ENCODE assay signal across 21 cellular contexts in genomic region chr9:37974506-37975173, GRCh38.
DNase-seq lines count a peak whose midpoint lies in the region; ATAC-seq and TF ChIP-seq lines count a peak whose summit lies in the region.
"Had no signal": no experiment of that assay in that cellular context is flagged by ENCODE, and none has a peak within 500 bp of the region (broad histone marks: within the 10 kb centered on the region; RNA-seq: fewer than 3 reads in every experiment).

No MANE protein-coding gene starts in this region.

- no peak overlapping the region for H2BK120ac ChIP-seq in neuronal stem cell (ENCODE audit: low read depth, low read length)

- H3K27ac ChIP-seq in SJCRH30 (0 out of 2 replicates have a peak overlapping the region, but pooled peaks have one; percentile 14), hepatocyte (peak overlapping the region; percentile 75), neuronal stem cell (replicated peaks; ENCODE audit: low read length) (no peak overlapping the region)
- H3K27ac ChIP-seq: gastrocnemius medialis, transverse colon had no signal

- DNase-seq in AG20443 (ENCODE audit: low spot score), result peak; percentile 30
- no peak for DNase-seq in SJCRH30
- DNase-seq in hepatocyte (ENCODE audit: low spot score), result peak; percentile 62
- no peak for DNase-seq in neuronal stem cell (ENCODE audit: low spot score)
- no peak for DNase-seq in GF-D8 (lab: John Stamatoyannopoulos, UW)
- DNase-seq in left ventricle myocardium superior, result no peak
- no peak for DNase-seq in superior temporal gyrus (ENCODE audit: extremely low spot score)
- no peak for DNase-seq in NCI-H2107 (lab: John Stamatoyannopoulos, UW)
- DNase-seq: activated CD4-positive, alpha-beta T cell treated with anti-CD3 and anti-CD28 coated beads, Interleukin-2, amount 10 ng/mL, durations not matched to agents 7 days and 5 days; activated CD8-positive, alpha-beta memory T cell treated with anti-CD3 and anti-CD28 coated beads, Interleukin-2, amount 50 U/mL, for 48 hours; activated gamma-delta T cell treated with Interleukin-2 at 50 U/mL for 16 hours; anterior cingulate cortex; gastrocnemius medialis; GOT3; MM.1S; naive thymus-derived CD4-positive, alpha-beta T cell; NCI-H1694 treated with DMSO at 0.1 percent for 48 hours; NCI-H446; NK-92 treated with Interleukin-12 subunit alpha and Interleukin-12 subunit beta, amount 100 ng/mL, for 24 hours; transverse colon had no signal

- no peak overlapping the region for H3K4ac ChIP-seq in neuronal stem cell (ENCODE audit: low read length)

- peaks cover 14% of the 10 kb centered on the region for H3K36me3 ChIP-seq in SJCRH30
- no peaks in the 10 kb centered on the region for H3K36me3 ChIP-seq in hepatocyte (replicated peaks; ENCODE audit: insufficient read depth, low read depth)
- H3K36me3 ChIP-seq in neuronal stem cell (replicated peaks in 1 of 2; ENCODE audit: control insufficient read depth in 2 of 2, insufficient read depth in 2 of 2, low read length in 2 of 2), result no peaks in the 10 kb centered on the region
- H3K36me3 ChIP-seq: gastrocnemius medialis, transverse colon had no signal

- H3K4me3 ChIP-seq in SJCRH30, result no peak overlapping the region
- no peak overlapping the region for H3K4me3 ChIP-seq in hepatocyte
- no peak overlapping the region for H3K4me3 ChIP-seq in neuronal stem cell (ENCODE audit: low read length in 2 of 2)
- H3K4me3 ChIP-seq: gastrocnemius medialis, transverse colon had no signal

- no peaks in the 10 kb centered on the region for H3K9me2 ChIP-seq in hepatocyte (replicated peaks; ENCODE audit: insufficient read depth)

- H3K18ac ChIP-seq in neuronal stem cell (ENCODE audit: low read length), result peak overlapping the region; percentile 36

- intact Hi-C loops in left ventricle myocardium superior (cut with micrococcal nuclease), result loop anchor here (10.0 kb wide), 1 partner anchor 60 kb away; no protein-coding TSS in a partner anchor

- peak overlapping the region; percentile 23 for H2AK5ac ChIP-seq in neuronal stem cell (ENCODE audit: low read depth, low read length)

- no peak overlapping the region for H2BK5ac ChIP-seq in neuronal stem cell (ENCODE audit: low read length)

- H3K9me3 ChIP-seq in SJCRH30 (replicated peaks), result no peaks in the 10 kb centered on the region
- H3K9me3 ChIP-seq in hepatocyte (ENCODE audit: low read depth), result no peaks in the 10 kb centered on the region
- no peaks in the 10 kb centered on the region for H3K9me3 ChIP-seq in neuronal stem cell (replicated peaks in 1 of 2; ENCODE audit: control insufficient read depth in 2 of 2, insufficient read depth in 1 of 2, low read depth in 1 of 2, low read length in 2 of 2)
- H3K9me3 ChIP-seq: gastrocnemius medialis, transverse colon had no signal

- H3K23ac ChIP-seq in neuronal stem cell (ENCODE audit: low read depth, low read length, poor library complexity), result no peak overlapping the region

- H3K9ac ChIP-seq in neuronal stem cell (ENCODE audit: low read depth, low read length, poor library complexity), result no peak overlapping the region

- H3K79me1 ChIP-seq in neuronal stem cell (ENCODE audit: low read depth, low read length), result no peaks in the 10 kb centered on the region

- H3K79me2 ChIP-seq in hepatocyte, result peaks cover 34% of the 10 kb centered on the region

- H2AFZ ChIP-seq in hepatocyte (no peak overlapping the region), neuronal stem cell (ENCODE audit: low read length) (no peak overlapping the region)

- ATAC-seq in left ventricle myocardium superior, result no peak
- ATAC-seq: gastrocnemius medialis; naive thymus-derived CD4-positive, alpha-beta T cell; stimulated activated memory B cell treated with anti-CD40 and anti-IgM and Interleukin-4, amounts not matched to agents 10 μg/mL and 1 μg/mL and 100 μg/mL, for 72 hours had no signal

- no peak overlapping the region for H3K14ac ChIP-seq in neuronal stem cell (ENCODE audit: low read length)

- H2BK12ac ChIP-seq in neuronal stem cell (ENCODE audit: low read length), result no peak overlapping the region

- 65% methylated on average over 18 of the region's 18 CpGs for WGBS in hepatocyte (ENCODE audit: low lambda C conversion rate, missing lambda C conversion rate)
- no CpG with 5 or more reads among the region's 18 CpGs for WGBS in neuronal stem cell (ENCODE audit: extremely low coverage in 2 of 2, insufficient read length in 2 of 2, insufficient replicate concordance in 1 of 2), 2 donors

- H3K27me3 ChIP-seq in SJCRH30 (no peaks in the 10 kb centered on the region), hepatocyte (no peaks in the 10 kb centered on the region), neuronal stem cell (ENCODE audit: control insufficient read depth in 3 of 3, insufficient read depth in 3 of 3, low read depth in 1 of 3, low read length in 3 of 3) (no peaks in the 10 kb centered on the region)
- H3K27me3 ChIP-seq: gastrocnemius medialis, transverse colon had no signal

- no peak overlapping the region for H4K8ac ChIP-seq in neuronal stem cell (ENCODE audit: low read depth, low read length)

- H3K4me1 ChIP-seq in SJCRH30 (peaks cover 38% of the 10 kb centered on the region), hepatocyte (ENCODE audit: insufficient read depth) (peaks cover 45% of the 10 kb centered on the region), neuronal stem cell (ENCODE audit: control insufficient read depth in 2 of 2, insufficient read depth in 1 of 2, low read depth in 1 of 2, low read length in 2 of 2) (peaks cover 0 to 1% of the 10 kb centered on the region in 2 donors)
- H3K4me1 ChIP-seq: gastrocnemius medialis had no signal

- H3K4me2 ChIP-seq in hepatocyte (no peak overlapping the region), neuronal stem cell (ENCODE audit: insufficient read depth, low read length, poor library complexity, severe bottlenecking) (no peak overlapping the region)

- no peak overlapping the region for H4K91ac ChIP-seq in neuronal stem cell (ENCODE audit: low read depth, low read length, poor library complexity)

- no peak for TF ChIP-seq CTCF in hepatocyte (IDR thresholded peaks at IDR 0.05; ENCODE audit: poor library complexity)

- no peaks in the 10 kb centered on the region for H4K20me1 ChIP-seq in hepatocyte (ENCODE audit: insufficient read depth, poor library complexity, severe bottlenecking)

- peak overlapping the region; percentile 18 for H2BK15ac ChIP-seq in neuronal stem cell (ENCODE audit: low read length)

Comparison
In these comparisons a context has a peak if more than half of its experiments do, and no peak if none do; other contexts are left out.
1. DNase-seq: peak in AG20443 (single experiment) and hepatocyte (single experiment); none in SJCRH30 (0 of 2), neuronal stem cell (single experiment), GF-D8 (single experiment), left ventricle myocardium superior (single experiment), superior temporal gyrus (single experiment) and NCI-H2107 (single experiment).